ENCODE assay signal across 1 cellular context in genomic region chr9:110257097-110257955, GRCh38.
A peak's percentile ranks its signal among the peaks of the same experiment; 100 is the strongest.
TF ChIP-seq lines count a peak whose summit lies in the region.

No MANE protein-coding gene starts in this region.

TF ChIP-seq in HepG2, 621 proteins besides CTCF, POLR2A, EP300 and RAD21 (continued from another document and continues in another):
- 0 out of 2 replicates have a peak, but pooled peaks have one; percentile 13 for TF ChIP-seq ZNF280D (CRISPR knock-in tag; IDR thresholded peaks at IDR 0.05)
- TF ChIP-seq, protein P1, sequence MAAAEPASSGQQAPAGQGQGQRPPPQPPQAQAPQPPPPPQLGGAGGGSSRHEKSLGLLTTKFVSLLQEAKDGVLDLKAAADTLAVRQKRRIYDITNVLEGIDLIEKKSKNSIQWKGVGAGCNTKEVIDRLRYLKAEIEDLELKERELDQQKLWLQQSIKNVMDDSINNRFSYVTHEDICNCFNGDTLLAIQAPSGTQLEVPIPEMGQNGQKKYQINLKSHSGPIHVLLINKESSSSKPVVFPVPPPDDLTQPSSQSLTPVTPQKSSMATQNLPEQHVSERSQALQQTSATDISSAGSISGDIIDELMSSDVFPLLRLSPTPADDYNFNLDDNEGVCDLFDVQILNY (CRISPR knock-in tag; conservative IDR thresholded peaks at IDR 0.05) = 0 out of 2 replicates have a peak, but pooled peaks have one; percentile 1
- TF ChIP-seq SNAPC2 (CRISPR knock-in tag; IDR thresholded peaks at IDR 0.05) = 0 out of 2 replicates have a peak, but pooled peaks have one; percentile 82
- 0 out of 2 replicates have a peak, but pooled peaks have one; percentile 11 for TF ChIP-seq POLR2G (IDR thresholded peaks at IDR 0.05; ENCODE audit: low read depth, low read length)
- 0 out of 2 replicates have a peak, but pooled peaks have one; percentile 12 for TF ChIP-seq ZNF44 (CRISPR knock-in tag; IDR thresholded peaks at IDR 0.05)
- TF ChIP-seq, protein P2, sequence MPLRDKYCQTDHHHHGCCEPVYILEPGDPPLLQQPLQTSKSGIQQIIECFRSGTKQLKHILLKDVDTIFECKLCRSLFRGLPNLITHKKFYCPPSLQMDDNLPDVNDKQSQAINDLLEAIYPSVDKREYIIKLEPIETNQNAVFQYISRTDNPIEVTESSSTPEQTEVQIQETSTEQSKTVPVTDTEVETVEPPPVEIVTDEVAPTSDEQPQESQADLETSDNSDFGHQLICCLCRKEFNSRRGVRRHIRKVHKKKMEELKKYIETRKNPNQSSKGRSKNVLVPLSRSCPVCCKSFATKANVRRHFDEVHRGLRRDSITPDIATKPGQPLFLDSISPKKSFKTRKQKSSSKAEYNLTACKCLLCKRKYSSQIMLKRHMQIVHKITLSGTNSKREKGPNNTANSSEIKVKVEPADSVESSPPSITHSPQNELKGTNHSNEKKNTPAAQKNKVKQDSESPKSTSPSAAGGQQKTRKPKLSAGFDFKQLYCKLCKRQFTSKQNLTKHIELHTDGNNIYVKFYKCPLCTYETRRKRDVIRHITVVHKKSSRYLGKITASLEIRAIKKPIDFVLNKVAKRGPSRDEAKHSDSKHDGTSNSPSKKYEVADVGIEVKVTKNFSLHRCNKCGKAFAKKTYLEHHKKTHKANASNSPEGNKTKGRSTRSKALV (CRISPR knock-in tag; IDR thresholded peaks at IDR 0.05) = no peak
- TF ChIP-seq ZNF350 (CRISPR knock-in tag; IDR thresholded peaks at IDR 0.05; ENCODE audit: borderline replicate concordance, low read depth) = peak; percentile 61; the same call in 1 of the 2 replicates
- TF ChIP-seq GATAD2A (CRISPR knock-in tag; IDR thresholded peaks at IDR 0.05) = peak; percentile 12; the same call in 1 of the 2 replicates
- no peak for TF ChIP-seq ZBTB3 (CRISPR knock-in tag; IDR thresholded peaks at IDR 0.05; ENCODE audit: borderline replicate concordance, low read depth)
- no peak; the same call in 1 of the 2 replicates for TF ChIP-seq ELF1 (CRISPR knock-in tag; IDR thresholded peaks at IDR 0.05)
- 0 out of 2 replicates have a peak, but pooled peaks have one; percentile 7 for TF ChIP-seq FOXC1 (CRISPR knock-in tag; IDR thresholded peaks at IDR 0.05; ENCODE audit: borderline replicate concordance)
- no peak for TF ChIP-seq LCORL (IDR thresholded peaks at IDR 0.05)
- TF ChIP-seq LCORL (CRISPR knock-in tag; IDR thresholded peaks at IDR 0.05) = 0 out of 2 replicates have a peak, but pooled peaks have one; percentile 36
- no peak for TF ChIP-seq FLYWCH1 (CRISPR knock-in tag; IDR thresholded peaks at IDR 0.05)
- TF ChIP-seq ZNF546 (CRISPR knock-in tag; conservative IDR thresholded peaks at IDR 0.05) = peak; percentile 20; the same call in 1 of the 2 replicates
- no peak for TF ChIP-seq ZNF558 (CRISPR knock-in tag; IDR thresholded peaks at IDR 0.05; ENCODE audit: borderline replicate concordance)
- TF ChIP-seq RORA (CRISPR knock-in tag; IDR thresholded peaks at IDR 0.05) = no peak
- 0 out of 2 replicates have a peak, but pooled peaks have one; percentile 3 for TF ChIP-seq HOXA7 (CRISPR knock-in tag; IDR thresholded peaks at IDR 0.05)
- TF ChIP-seq ZNF737 (CRISPR knock-in tag; IDR thresholded peaks at IDR 0.05; ENCODE audit: borderline replicate concordance) = peak; percentile 83; the same call in 1 of the 2 replicates
- TF ChIP-seq ZNF30 (CRISPR knock-in tag; IDR thresholded peaks at IDR 0.05) = no peak
- TF ChIP-seq, protein P3, sequence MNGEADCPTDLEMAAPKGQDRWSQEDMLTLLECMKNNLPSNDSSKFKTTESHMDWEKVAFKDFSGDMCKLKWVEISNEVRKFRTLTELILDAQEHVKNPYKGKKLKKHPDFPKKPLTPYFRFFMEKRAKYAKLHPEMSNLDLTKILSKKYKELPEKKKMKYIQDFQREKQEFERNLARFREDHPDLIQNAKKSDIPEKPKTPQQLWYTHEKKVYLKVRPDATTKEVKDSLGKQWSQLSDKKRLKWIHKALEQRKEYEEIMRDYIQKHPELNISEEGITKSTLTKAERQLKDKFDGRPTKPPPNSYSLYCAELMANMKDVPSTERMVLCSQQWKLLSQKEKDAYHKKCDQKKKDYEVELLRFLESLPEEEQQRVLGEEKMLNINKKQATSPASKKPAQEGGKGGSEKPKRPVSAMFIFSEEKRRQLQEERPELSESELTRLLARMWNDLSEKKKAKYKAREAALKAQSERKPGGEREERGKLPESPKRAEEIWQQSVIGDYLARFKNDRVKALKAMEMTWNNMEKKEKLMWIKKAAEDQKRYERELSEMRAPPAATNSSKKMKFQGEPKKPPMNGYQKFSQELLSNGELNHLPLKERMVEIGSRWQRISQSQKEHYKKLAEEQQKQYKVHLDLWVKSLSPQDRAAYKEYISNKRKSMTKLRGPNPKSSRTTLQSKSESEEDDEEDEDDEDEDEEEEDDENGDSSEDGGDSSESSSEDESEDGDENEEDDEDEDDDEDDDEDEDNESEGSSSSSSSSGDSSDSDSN (CRISPR knock-in tag; IDR thresholded peaks at IDR 0.05) = peak; percentile 29; the same call in 1 of the 2 replicates
- TF ChIP-seq ZNF12 (CRISPR knock-in tag; IDR thresholded peaks at IDR 0.05) = 0 out of 2 replicates have a peak, but pooled peaks have one; percentile 4
- peak in 1 of 2 experiments; percentile 71; a peak in 3 of 4 replicates for TF ChIP-seq NR2F1 (CRISPR knock-in tag; IDR thresholded peaks at IDR 0.05)
- 0 out of 2 replicates have a peak, but pooled peaks have one; percentile 32 for TF ChIP-seq ZMYM4 (CRISPR knock-in tag; IDR thresholded peaks at IDR 0.05)
- TF ChIP-seq IRF9 (CRISPR knock-in tag; IDR thresholded peaks at IDR 0.05; ENCODE audit: borderline replicate concordance) = 0 out of 2 replicates have a peak, but pooled peaks have one; percentile 57
- peak; percentile 33; the same call in 1 of the 2 replicates for TF ChIP-seq SP4 (CRISPR knock-in tag; IDR thresholded peaks at IDR 0.05)
- no peak for TF ChIP-seq AGO1 (IDR thresholded peaks at IDR 0.05; ENCODE audit: low read depth, low read length, poor library complexity, severe bottlenecking)
- TF ChIP-seq ZFX (CRISPR knock-in tag; IDR thresholded peaks at IDR 0.05; ENCODE audit: low read depth) = peak; percentile 39; the same call in 1 of the 2 replicates
- no peak for TF ChIP-seq ZNF891 (CRISPR knock-in tag; IDR thresholded peaks at IDR 0.05)
- TF ChIP-seq ZNF766 (CRISPR knock-in tag; IDR thresholded peaks at IDR 0.05; ENCODE audit: borderline replicate concordance) = no peak
- TF ChIP-seq ZFYVE20 (CRISPR knock-in tag; IDR thresholded peaks at IDR 0.05; ENCODE audit: borderline replicate concordance, low read depth) = no peak
- peak; percentile 79 for TF ChIP-seq ESRRA (CRISPR knock-in tag; IDR thresholded peaks at IDR 0.05; ENCODE audit: low read depth)
- TF ChIP-seq ZNF788 (CRISPR knock-in tag; IDR thresholded peaks at IDR 0.05; ENCODE audit: borderline replicate concordance) = no peak
- no peak; the same call in none of the 2 replicates for TF ChIP-seq KAT8 (CRISPR knock-in tag; IDR thresholded peaks at IDR 0.05)
- TF ChIP-seq ZIK1 (CRISPR knock-in tag; IDR thresholded peaks at IDR 0.05; ENCODE audit: borderline replicate concordance, low read depth) = 0 out of 2 replicates have a peak, but pooled peaks have one; percentile 37
- no peak; the same call in 1 of the 2 replicates for TF ChIP-seq PITX1 (CRISPR knock-in tag; IDR thresholded peaks at IDR 0.05)
- TF ChIP-seq HOXA3 (CRISPR knock-in tag; IDR thresholded peaks at IDR 0.05) = no peak
- TF ChIP-seq HDAC6 (IDR thresholded peaks at IDR 0.05; ENCODE audit: low read depth, low read length) = no peak
- TF ChIP-seq ZBTB37 (CRISPR knock-in tag; IDR thresholded peaks at IDR 0.05) = no peak
- TF ChIP-seq ZNF451 (CRISPR knock-in tag; IDR thresholded peaks at IDR 0.05) = 0 out of 2 replicates have a peak, but pooled peaks have one; percentile 5
- TF ChIP-seq IRF2 (CRISPR knock-in tag; IDR thresholded peaks at IDR 0.05) = no peak
- TF ChIP-seq BHLHE40 (IDR thresholded peaks at IDR 0.05; ENCODE audit: low read length) = no peak
- peak; percentile 90; the same call in 1 of the 2 replicates for TF ChIP-seq SSRP1 (CRISPR knock-in tag; IDR thresholded peaks at IDR 0.05)
- no peak for TF ChIP-seq NAIF1 (CRISPR knock-in tag; IDR thresholded peaks at IDR 0.05; ENCODE audit: borderline replicate concordance)
- no peak for TF ChIP-seq ZNF326 (CRISPR knock-in tag; IDR thresholded peaks at IDR 0.05; ENCODE audit: borderline replicate concordance)
- no peak for TF ChIP-seq NONO (IDR thresholded peaks at IDR 0.05)
- no peak for TF ChIP-seq NONO (CRISPR knock-in tag; conservative IDR thresholded peaks at IDR 0.05)
- peak; percentile 81 for TF ChIP-seq ZNF501 (CRISPR knock-in tag; IDR thresholded peaks at IDR 0.05)
- peak; percentile 97 for TF ChIP-seq ZMYM3 (CRISPR knock-in tag; IDR thresholded peaks at IDR 0.05)
- TF ChIP-seq SALL1 (CRISPR knock-in tag; IDR thresholded peaks at IDR 0.05) = 0 out of 2 replicates have a peak, but pooled peaks have one; percentile 11
- 0 out of 2 replicates have a peak, but pooled peaks have one; percentile 7 for TF ChIP-seq ZNF317 (CRISPR knock-in tag; IDR thresholded peaks at IDR 0.05)
- TF ChIP-seq PHF20 (CRISPR knock-in tag; IDR thresholded peaks at IDR 0.05) = 0 out of 2 replicates have a peak, but pooled peaks have one; percentile 12
- TF ChIP-seq ZNF670 (CRISPR knock-in tag; IDR thresholded peaks at IDR 0.05; ENCODE audit: borderline replicate concordance) = no peak
- TF ChIP-seq ZBTB25 (CRISPR knock-in tag; IDR thresholded peaks at IDR 0.05) = no peak
- TF ChIP-seq KAT7 (CRISPR knock-in tag; IDR thresholded peaks at IDR 0.05; ENCODE audit: borderline replicate concordance) = peak; percentile 85; the same call in 1 of the 2 replicates
- no peak for TF ChIP-seq NR1H2 (CRISPR knock-in tag; IDR thresholded peaks at IDR 0.05; ENCODE audit: borderline replicate concordance, low read depth)
- no peak for TF ChIP-seq ISX (CRISPR knock-in tag; conservative IDR thresholded peaks at IDR 0.05)
- TF ChIP-seq BORCS8-MEF2B (CRISPR knock-in tag; IDR thresholded peaks at IDR 0.05) = no peak; the same call in 1 of the 2 replicates
- TF ChIP-seq, protein P4, sequence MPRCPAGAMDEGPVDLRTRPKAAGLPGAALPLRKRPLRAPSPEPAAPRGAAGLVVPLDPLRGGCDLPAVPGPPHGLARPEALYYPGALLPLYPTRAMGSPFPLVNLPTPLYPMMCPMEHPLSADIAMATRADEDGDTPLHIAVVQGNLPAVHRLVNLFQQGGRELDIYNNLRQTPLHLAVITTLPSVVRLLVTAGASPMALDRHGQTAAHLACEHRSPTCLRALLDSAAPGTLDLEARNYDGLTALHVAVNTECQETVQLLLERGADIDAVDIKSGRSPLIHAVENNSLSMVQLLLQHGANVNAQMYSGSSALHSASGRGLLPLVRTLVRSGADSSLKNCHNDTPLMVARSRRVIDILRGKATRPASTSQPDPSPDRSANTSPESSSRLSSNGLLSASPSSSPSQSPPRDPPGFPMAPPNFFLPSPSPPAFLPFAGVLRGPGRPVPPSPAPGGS (CRISPR knock-in tag; IDR thresholded peaks at IDR 0.05) = no peak; the same call in 1 of the 2 replicates
- TF ChIP-seq KLF16 (CRISPR knock-in tag; IDR thresholded peaks at IDR 0.05) = peak in 1 of 2 experiments; percentile 17; a peak in 1 of 4 replicates
